29 cellular contexts compared by ENCODE assay signal in the genomic region with DNA sequence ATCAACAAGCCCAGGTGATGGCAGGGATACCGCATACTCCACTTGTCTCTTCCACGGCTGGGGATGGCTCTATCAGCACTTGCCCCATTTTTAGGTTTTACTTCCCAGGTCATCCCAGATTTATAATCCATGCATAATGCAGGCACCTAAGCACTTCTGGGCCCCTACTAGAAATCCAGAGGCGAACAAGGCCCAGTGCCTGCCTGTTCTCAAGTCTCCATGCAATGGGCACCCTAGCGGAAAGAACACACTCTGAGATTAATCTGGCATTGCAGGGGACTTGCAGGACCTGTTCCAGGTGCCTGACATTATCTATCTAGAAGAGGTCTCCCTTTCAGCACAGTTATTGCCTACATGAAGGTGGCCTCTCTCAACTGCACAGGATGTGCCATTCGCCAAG.
"Had no signal": no experiment of that assay in that cellular context is flagged by ENCODE, and none has a peak within 500 bp of the region (broad histone marks: within the 10 kb centered on the region; RNA-seq: fewer than 3 reads in every experiment).

No MANE protein-coding gene starts in this region.

- DNase-seq: activated CD4-positive, alpha-beta memory T cell treated with anti-CD3 and anti-CD28 coated beads, Interleukin-2, amount 10 ng/mL, durations not matched to agents 7 days and 5 days; activated CD4-positive, alpha-beta T cell treated with anti-CD3 and anti-CD28 coated beads, Interleukin-2, amount 10 ng/mL, durations not matched to agents 24 days and 14 days; activated naive CD4-positive, alpha-beta T cell treated with anti-CD3 and anti-CD28 coated beads for 36 hours; activated naive CD8-positive, alpha-beta T cell treated with anti-CD3 and anti-CD28 coated beads for 36 hours; activated T-cell treated with anti-CD3 and anti-CD28 coated beads, Interleukin-2, amount 50 U/mL, for 72 hours; adrenal gland; aorta; body of pancreas; cerebellar nuclear complex; colonic mucosa; effector CD8-positive, alpha-beta T cell; esophagus squamous epithelium; glutamatergic neuron; left lung; naive B cell; nephron progenitor cell; ovary; sigmoid colon; small intestine; stimulated activated CD4-positive, alpha-beta T cell treated with anti-CD3 and anti-CD28 coated beads, Interleukin-4, amount 100 ng/mL, for 4 hours; stimulated activated CD8-positive, alpha-beta memory T cell treated with anti-CD3 and anti-CD28 coated beads, Interleukin-4, amount 100 ng/mL, for 48 hours; stimulated activated naive B cell treated with anti-CD40 and anti-IgM and Interleukin-4, amounts not matched to agents 10 μg/mL and 1 μg/mL and 100 μg/mL, for 72 hours; stomach; T-helper 1 cell; tibial artery; WERI-Rb-1 had no signal

- H3K36me3 ChIP-seq: adrenal gland, colonic mucosa, esophagus squamous epithelium, left lung, ovary, prostate gland, sigmoid colon, stomach, tibial artery, WERI-Rb-1 had no signal

- H3K27me3 Mint-ChIP-seq: activated CD4-positive, alpha-beta memory T cell treated with anti-CD3 and anti-CD28 coated beads, Interleukin-2, amount 10 ng/mL, durations not matched to agents 7 days and 5 days; activated CD4-positive, alpha-beta T cell treated with anti-CD3 and anti-CD28 coated beads, Interleukin-2, amount 10 ng/mL, durations not matched to agents 24 days and 14 days; activated naive CD8-positive, alpha-beta T cell treated with anti-CD3 and anti-CD28 coated beads for 36 hours; stimulated activated naive B cell treated with anti-CD40 and anti-IgM and Interleukin-4, amounts not matched to agents 10 μg/mL and 1 μg/mL and 100 μg/mL, for 72 hours had no signal

- H3K9me3 ChIP-seq: adrenal gland, body of pancreas, colonic mucosa, esophagus squamous epithelium, left lung, ovary, prostate gland, sigmoid colon, stomach, tibial artery had no signal

- H3K9me3 Mint-ChIP-seq: activated CD4-positive, alpha-beta memory T cell treated with anti-CD3 and anti-CD28 coated beads, Interleukin-2, amount 10 ng/mL, durations not matched to agents 7 days and 5 days; activated CD4-positive, alpha-beta T cell treated with anti-CD3 and anti-CD28 coated beads, Interleukin-2, amount 10 ng/mL, durations not matched to agents 24 days and 14 days; activated naive CD4-positive, alpha-beta T cell treated with anti-CD3 and anti-CD28 coated beads for 36 hours; activated naive CD8-positive, alpha-beta T cell treated with anti-CD3 and anti-CD28 coated beads for 36 hours; activated T-cell treated with anti-CD3 and anti-CD28 coated beads, Interleukin-2, amount 50 U/mL, for 72 hours; naive B cell; nephron progenitor cell; stimulated activated naive B cell treated with anti-CD40 and anti-IgM and Interleukin-4, amounts not matched to agents 10 μg/mL and 1 μg/mL and 100 μg/mL, for 72 hours had no signal

- ATAC-seq: activated CD4-positive, CD25-positive, alpha-beta regulatory T cell treated with anti-CD3 and anti-CD28 coated beads, Interleukin-2, amount 50 U/mL, for 24 hours; activated T-cell treated with anti-CD3 and anti-CD28 coated beads, Interleukin-2, amount 50 U/mL, for 72 hours; body of pancreas; left lung; stimulated activated naive B cell treated with anti-CD40 and anti-IgM and Interleukin-4, amounts not matched to agents 10 μg/mL and 1 μg/mL and 100 μg/mL, for 72 hours had no signal

- H3K27ac ChIP-seq: adrenal gland, body of pancreas, colonic mucosa, epithelial cell of prostate, esophagus squamous epithelium, left lung, ovary, prostate gland, sigmoid colon, stomach, tibial artery, WERI-Rb-1 had no signal

- H3K27ac Mint-ChIP-seq: activated CD4-positive, alpha-beta memory T cell treated with anti-CD3 and anti-CD28 coated beads, Interleukin-2, amount 10 ng/mL, durations not matched to agents 7 days and 5 days; activated CD4-positive, alpha-beta T cell treated with anti-CD3 and anti-CD28 coated beads, Interleukin-2, amount 10 ng/mL, durations not matched to agents 24 days and 14 days; activated naive CD4-positive, alpha-beta T cell treated with anti-CD3 and anti-CD28 coated beads for 36 hours; activated naive CD8-positive, alpha-beta T cell treated with anti-CD3 and anti-CD28 coated beads for 36 hours; activated T-cell treated with anti-CD3 and anti-CD28 coated beads, Interleukin-2, amount 50 U/mL, for 72 hours; nephron progenitor cell; stimulated activated naive B cell treated with anti-CD40 and anti-IgM and Interleukin-4, amounts not matched to agents 10 μg/mL and 1 μg/mL and 100 μg/mL, for 72 hours had no signal

- H3K36me3 Mint-ChIP-seq: activated naive CD8-positive, alpha-beta T cell treated with anti-CD3 and anti-CD28 coated beads for 36 hours; naive B cell; stimulated activated naive B cell treated with anti-CD40 and anti-IgM and Interleukin-4, amounts not matched to agents 10 μg/mL and 1 μg/mL and 100 μg/mL, for 72 hours had no signal

- H3K4me3 Mint-ChIP-seq: activated CD4-positive, alpha-beta memory T cell treated with anti-CD3 and anti-CD28 coated beads, Interleukin-2, amount 10 ng/mL, durations not matched to agents 7 days and 5 days; activated CD4-positive, alpha-beta T cell treated with anti-CD3 and anti-CD28 coated beads, Interleukin-2, amount 10 ng/mL, durations not matched to agents 24 days and 14 days; activated naive CD4-positive, alpha-beta T cell treated with anti-CD3 and anti-CD28 coated beads for 36 hours; activated naive CD8-positive, alpha-beta T cell treated with anti-CD3 and anti-CD28 coated beads for 36 hours; activated T-cell treated with anti-CD3 and anti-CD28 coated beads, Interleukin-2, amount 50 U/mL, for 72 hours; naive B cell; nephron progenitor cell; stimulated activated naive B cell treated with anti-CD40 and anti-IgM and Interleukin-4, amounts not matched to agents 10 μg/mL and 1 μg/mL and 100 μg/mL, for 72 hours had no signal
